20 cellular contexts compared by ENCODE assay signal in genomic region chrY:21302278-21302677, GRCh38.
"Had no signal": no experiment of that assay in that cellular context is flagged by ENCODE, and none has a peak within 500 bp of the region (broad histone marks: within the 10 kb centered on the region; RNA-seq: fewer than 3 reads in every experiment).

No MANE protein-coding gene starts in this region.

- H3K36me3 ChIP-seq: heart left ventricle, right lobe of liver, tibial artery, upper lobe of left lung, uterus had no signal

- H3K4me3 ChIP-seq: heart left ventricle, lung, psoas muscle, right lobe of liver, tibial artery, upper lobe of left lung, uterus had no signal

- H3K4me1 Mint-ChIP-seq: nephron; stimulated activated effector memory CD8-positive, alpha-beta T cell treated with anti-CD3 and anti-CD28 coated beads, Interleukin-12 subunit alpha, Interleukin-12 subunit beta, amount 100 ng/mL, for 72 hours had no signal

- H3K9me3 Mint-ChIP-seq: naive B cell; nephron; stimulated activated effector memory CD8-positive, alpha-beta T cell treated with anti-CD3 and anti-CD28 coated beads, Interleukin-12 subunit alpha, Interleukin-12 subunit beta, amount 100 ng/mL, for 72 hours; stimulated activated naive CD8-positive, alpha-beta T cell treated with anti-CD3 and anti-CD28 coated beads, Interleukin-15, Interleukin-2, amounts not matched to agents 100 ng/mL and 50 ng/mL, for 24 hours had no signal

- H3K9me3 ChIP-seq: heart left ventricle, psoas muscle, right lobe of liver, tibial artery, upper lobe of left lung, uterus had no signal

- H3K36me3 Mint-ChIP-seq: naive B cell; stimulated activated effector memory CD8-positive, alpha-beta T cell treated with anti-CD3 and anti-CD28 coated beads, Interleukin-12 subunit alpha, Interleukin-12 subunit beta, amount 100 ng/mL, for 72 hours had no signal

- ATAC-seq: heart left ventricle; left colon; left ventricle myocardium superior; psoas muscle; right lobe of liver; stimulated activated effector memory CD8-positive, alpha-beta T cell treated with anti-CD3 and anti-CD28 coated beads, Interleukin-12 subunit alpha, Interleukin-12 subunit beta, amount 100 ng/mL, for 72 hours had no signal

- H3K27me3 Mint-ChIP-seq: naive B cell; stimulated activated naive CD8-positive, alpha-beta T cell treated with anti-CD3 and anti-CD28 coated beads, Interleukin-15, Interleukin-2, amounts not matched to agents 100 ng/mL and 50 ng/mL, for 24 hours had no signal

- H3K27me3 ChIP-seq: heart left ventricle, right lobe of liver, tibial artery, upper lobe of left lung, uterus had no signal

- H3K27ac Mint-ChIP-seq: nephron; stimulated activated effector memory CD8-positive, alpha-beta T cell treated with anti-CD3 and anti-CD28 coated beads, Interleukin-12 subunit alpha, Interleukin-12 subunit beta, amount 100 ng/mL, for 72 hours; stimulated activated naive CD8-positive, alpha-beta T cell treated with anti-CD3 and anti-CD28 coated beads, Interleukin-15, Interleukin-2, amounts not matched to agents 100 ng/mL and 50 ng/mL, for 24 hours had no signal

- DNase-seq: dermis blood vessel endothelial cell; erythroblast; heart left ventricle; hippocampal formation; left colon; left ventricle myocardium superior; mesendoderm; naive B cell; psoas muscle; retina; right lobe of liver; stimulated activated CD4-positive, alpha-beta T cell treated with anti-CD3 and anti-CD28 coated beads, Interleukin-4, amount 100 ng/mL, for 1 hour; stimulated activated CD8-positive, alpha-beta memory T cell treated with anti-CD3 and anti-CD28 coated beads, Interleukin-4, amount 100 ng/mL, for 48 hours; tibial artery; upper lobe of left lung; uterus had no signal

- H3K27ac ChIP-seq: heart left ventricle, psoas muscle, right lobe of liver, tibial artery, upper lobe of left lung, uterus had no signal

- H3K4me1 ChIP-seq: heart left ventricle, psoas muscle, right lobe of liver, tibial artery, upper lobe of left lung, uterus had no signal

- H3K4me3 Mint-ChIP-seq: naive B cell; nephron; stimulated activated effector memory CD8-positive, alpha-beta T cell treated with anti-CD3 and anti-CD28 coated beads, Interleukin-12 subunit alpha, Interleukin-12 subunit beta, amount 100 ng/mL, for 72 hours; stimulated activated naive CD8-positive, alpha-beta T cell treated with anti-CD3 and anti-CD28 coated beads, Interleukin-15, Interleukin-2, amounts not matched to agents 100 ng/mL and 50 ng/mL, for 24 hours had no signal
